ENCODE assay signal across 8 cellular contexts in genomic region chr6:7145269-7146078, GRCh38. TPM values are rescaled to one million over a fixed set of nuclear protein-coding genes. Genes with fewer than 3 reads are reported as not detected.
DNase-seq lines count a peak whose midpoint lies in the region; ATAC-seq, FAIRE-seq and TF ChIP-seq lines count a peak whose summit lies in the region.

No MANE protein-coding gene starts in this region.

- peak overlapping the region; percentile 54 for H3K23ac ChIP-seq in mesendoderm (ENCODE audit: low read length)

- no peaks in the 10 kb centered on the region for H3K9me3 Mint-ChIP-seq in activated naive CD8-positive, alpha-beta T cell treated with anti-CD3 and anti-CD28 coated beads, Interleukin-2, amount 10 ng/mL, durations not matched to agents 7 days and 5 days

- H3K27me3 ChIP-seq in HUES64 (ENCODE audit: insufficient read depth, low read length) (no peaks in the 10 kb centered on the region), mesendoderm (ENCODE audit: insufficient read depth, low read length, poor library complexity) (no peaks in the 10 kb centered on the region)

- peak overlapping the region; percentile 81 for H3K4me3 Mint-ChIP-seq in activated naive CD8-positive, alpha-beta T cell treated with anti-CD3 and anti-CD28 coated beads, Interleukin-2, amount 10 ng/mL, durations not matched to agents 7 days and 5 days

- H3K4me2 ChIP-seq in A549, result peak overlapping the region; percentile 52
- peak overlapping the region; percentile 11 for H3K4me2 ChIP-seq in mesendoderm (ENCODE audit: low read length)

- CTCF ChIA-PET in A549 (lab: Yijun Ruan, JAX), result interaction anchor here (0.6 to 1.0 kb wide), 3 partner anchors 8 to 1137 kb away, joined by 3 to 4 read pairs (median 3); no protein-coding TSS in a partner anchor

- peak overlapping the region; percentile 69 for H3K18ac ChIP-seq in mesendoderm (ENCODE audit: low read length)

- TF ChIP-seq POLR2A in A549 (IDR thresholded peaks at IDR 0.05; ENCODE audit: low read length), result no peak

- H2BK120ac ChIP-seq in mesendoderm (ENCODE audit: low read depth, low read length), result peak overlapping the region; percentile 46

- H3K4me3 ChIP-seq in A549, result no peak overlapping the region
- peak overlapping the region; percentile 17 for H3K4me3 ChIP-seq in HUES64 (ENCODE audit: low read length)
- no peak overlapping the region for H3K4me3 ChIP-seq in mesendoderm (ENCODE audit: low read length)

- H3K27me3 Mint-ChIP-seq in activated naive CD8-positive, alpha-beta T cell treated with anti-CD3 and anti-CD28 coated beads, Interleukin-2, amount 10 ng/mL, durations not matched to agents 7 days and 5 days, result peaks cover 2% of the 10 kb centered on the region

- TF ChIP-seq RAD21 in A549 (conservative IDR thresholded peaks at IDR 0.05 in 1 of 2, IDR thresholded peaks at IDR 0.05 in 1 of 2), result no peak

- H3K9ac ChIP-seq in HUES64 (ENCODE audit: low read depth, low read length), result peak overlapping the region; percentile 45
- H3K9ac ChIP-seq in mesendoderm (ENCODE audit: low read length), result peak overlapping the region; percentile 46

- no peak for TF ChIP-seq CTCF in A549 (IDR thresholded peaks at IDR 0.05)

- no peak overlapping the region for H3K4ac ChIP-seq in mesendoderm (ENCODE audit: low read depth, low read length)

- no peak overlapping the region for H2BK15ac ChIP-seq in mesendoderm (replicated peaks; ENCODE audit: low read depth)

- peak overlapping the region; percentile 92 for H3K27ac Mint-ChIP-seq in activated naive CD8-positive, alpha-beta T cell treated with anti-CD3 and anti-CD28 coated beads, Interleukin-2, amount 10 ng/mL, durations not matched to agents 7 days and 5 days

- 81% methylated on average over 9 of the region's 10 CpGs for WGBS in A549 (ENCODE audit: missing lambda C conversion rate)
- WGBS in HUES64, result 75% methylated on average over 10 of the region's 10 CpGs
- WGBS in mesendoderm (ENCODE audit: extremely low coverage, insufficient coverage, low lambda C conversion rate), result no CpG with 5 or more reads among the region's 10 CpGs

- H3K9me3 ChIP-seq in A549 (no peaks in the 10 kb centered on the region), HUES64 (ENCODE audit: insufficient read depth, low read depth, low read length) (no peaks in the 10 kb centered on the region)

- H3K79me1 ChIP-seq in mesendoderm (ENCODE audit: low read length), result peaks cover 15% of the 10 kb centered on the region

- H3K4me1 Mint-ChIP-seq in activated naive CD8-positive, alpha-beta T cell treated with anti-CD3 and anti-CD28 coated beads, Interleukin-2, amount 10 ng/mL, durations not matched to agents 7 days and 5 days, result peaks cover 47% of the 10 kb centered on the region

- no peak for TF ChIP-seq EP300 in A549 (IDR thresholded peaks at IDR 0.05)

- POLR2A ChIA-PET in A549 (lab: Yijun Ruan, JAX), result no interaction called here
- POLR2A ChIA-PET in activated naive CD8-positive, alpha-beta T cell treated with anti-CD3 and anti-CD28 coated beads, Interleukin-2, amount 10 ng/mL, durations not matched to agents 7 days and 5 days (lab: Charles Lee), result interaction anchor here (0.6 to 1.8 kb wide), 5 partner anchors 7 to 58 kb away, joined by 3 to 12 read pairs (median 5); partner anchors contain the start of gene RREB1

- no peak for FAIRE-seq in A549 (lab: Jason Lieb, UNC)

- peaks cover 42% of the 10 kb centered on the region for H3K79me2 ChIP-seq in mesendoderm (ENCODE audit: control insufficient read depth, insufficient read depth, low read length)

- ATAC-seq in A549 (no peak), HG03457 (IDR thresholded peaks at IDR 0.05; ENCODE audit: unreplicated experiment) (no peak)
- no peak for ATAC-seq in activated naive CD8-positive, alpha-beta T cell treated with anti-CD3 and anti-CD28 coated beads, Interleukin-2, amount 10 ng/mL, durations not matched to agents 7 days and 5 days (ENCODE audit: low read depth)

- H2AK5ac ChIP-seq in mesendoderm (ENCODE audit: low read length), result peak overlapping the region; percentile 71

- H3K36me3 ChIP-seq in HUES64 (ENCODE audit: insufficient read depth, low read length) (no peaks in the 10 kb centered on the region), mesendoderm (ENCODE audit: control insufficient read depth, insufficient read depth, low read length) (no peaks in the 10 kb centered on the region)

- peak overlapping the region; percentile 35 for H2BK5ac ChIP-seq in mesendoderm (ENCODE audit: low read length)

- no peak overlapping the region for H4K5ac ChIP-seq in mesendoderm (ENCODE audit: low read length)

- no peak for DNase-seq in A549 (ENCODE audit: low read depth in 1 of 2, low spot score in 1 of 2)
- no peak for DNase-seq in activated naive CD8-positive, alpha-beta T cell treated with anti-CD3 and anti-CD28 coated beads, Interleukin-2, amount 10 ng/mL, durations not matched to agents 7 days and 5 days
- peak; percentile 79 for DNase-seq in mesendoderm
- DNase-seq in cortex of kidney (lab: John Stamatoyannopoulos, UW), result no peak
- DNase-seq in NAMALWA (ENCODE audit: low spot score), result no peak
- no peak for DNase-seq in activated CD4-positive, alpha-beta T cell treated with anti-CD3 and anti-CD28 coated beads, Interleukin-2, amount 50 U/mL, for 48 hours

- peak overlapping the region; percentile 82 for H3K56ac ChIP-seq in mesendoderm (ENCODE audit: low read length)

- H3K4me1 ChIP-seq in A549 (peaks cover 72% of the 10 kb centered on the region), HUES64 (ENCODE audit: insufficient read depth, low read length) (peaks cover 61% of the 10 kb centered on the region), mesendoderm (ENCODE audit: control insufficient read depth, low read depth, low read length) (peaks cover 28% of the 10 kb centered on the region)

- H3K27ac ChIP-seq in A549 (peak overlapping the region in 1 of 2 experiments; percentile 72; a peak in 3 of 6 replicates), HUES64 (ENCODE audit: low read depth, low read length) (peak overlapping the region; percentile 63), mesendoderm (ENCODE audit: low read depth, low read length) (peak overlapping the region; percentile 41)

- H4K8ac ChIP-seq in mesendoderm (ENCODE audit: low read depth, low read length), result no peak overlapping the region

- peaks cover 4% of the 10 kb centered on the region for H3K36me3 Mint-ChIP-seq in activated naive CD8-positive, alpha-beta T cell treated with anti-CD3 and anti-CD28 coated beads, Interleukin-2, amount 10 ng/mL, durations not matched to agents 7 days and 5 days

TF ChIP-seq in A549, 52 proteins besides CTCF, POLR2A, EP300 and RAD21:
- TF ChIP-seq HOXA7 (CRISPR knock-in tag; IDR thresholded peaks at IDR 0.05), result no peak
- no peak for TF ChIP-seq ZSCAN20 (CRISPR knock-in tag; IDR thresholded peaks at IDR 0.05)
- no peak for TF ChIP-seq CHD2 (IDR thresholded peaks at IDR 0.05; ENCODE audit: low read length, partially characterized antibody)
- TF ChIP-seq HOXB13 (CRISPR knock-in tag; IDR thresholded peaks at IDR 0.05; ENCODE audit: low read depth), result no peak
- TF ChIP-seq CHD4 (IDR thresholded peaks at IDR 0.05; ENCODE audit: borderline replicate concordance), result no peak
- TF ChIP-seq RFX5 (IDR thresholded peaks at IDR 0.05), result peak; percentile 49; the same call in 1 of the 2 replicates
TF ChIP-seq in A549: peak in this region for 1.

RNA-seq across cellular contexts. Expression of gene RREB1, which starts 37.7 kb away (rescaled TPM):
- polyA plus RNA-seq in A549 (2011; rRNA removed), result 2.2 and 4.8 TPM in 2 replicates
- polyA plus RNA-seq in A549 (2012; cell fraction: cytosol; rRNA removed), result 1.5 and 2.1 TPM in 2 replicates
- 6.1 and 6.8 TPM in 2 replicates for polyA plus RNA-seq in A549 (2012; cell fraction: nucleus; rRNA removed)
- 4.6 to 5.0 TPM (median 4.8 TPM) in 3 replicates for polyA plus RNA-seq in A549 (2017; fragmentation: RNase III; extraction: RNeasy Plus Mini Kit Qiagen cat#74134 plus additional on column Dnase treatment)
- polyA minus RNA-seq in A549 (2011; rRNA and poly(A)+ RNA removed), result 30.5 and 38.8 TPM in 2 replicates
- 11.2 TPM for polyA plus RNA-seq in HUES64 (2013, experiment 1 of 2)
- 13.5 TPM for polyA plus RNA-seq in HUES64 (2013, experiment 2 of 2)
- 10 to 100 TPM; 37.0 to 39.1 TPM for total RNA-seq in activated naive CD8-positive, alpha-beta T cell treated with anti-CD3 and anti-CD28 coated beads, Interleukin-2, amount 10 ng/mL, durations not matched to agents 7 days and 5 days
- 12.6 TPM for polyA plus RNA-seq in mesendoderm (2013, experiment 1 of 2)
- 12.0 TPM for polyA plus RNA-seq in mesendoderm (2013, experiment 2 of 2)
